10 cellular contexts compared by ENCODE assay signal in the genomic region with DNA sequence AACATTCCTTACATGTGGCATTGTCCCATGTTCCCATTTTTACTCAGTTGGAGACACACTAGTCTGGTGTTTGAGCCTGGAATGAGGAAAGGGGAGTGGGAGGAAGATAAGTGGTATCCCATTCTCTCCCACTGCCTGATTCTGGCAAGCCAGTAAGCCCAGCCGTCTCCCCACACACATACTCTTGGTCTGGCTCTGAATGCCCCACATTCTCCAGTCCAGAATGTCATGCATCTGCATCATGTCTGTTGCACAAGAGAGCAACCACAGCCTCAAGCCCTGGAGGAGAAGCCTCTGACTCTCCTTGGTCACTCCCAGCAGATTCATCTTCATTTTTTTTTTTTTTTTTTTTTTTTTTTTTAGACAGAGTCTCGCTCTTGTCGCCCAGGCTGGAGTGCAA. TPM values are rescaled to one million over a fixed set of nuclear protein-coding genes. Genes with fewer than 3 reads are reported as not detected.
A peak's percentile ranks its signal among the peaks of the same experiment; 100 is the strongest.
DNase-seq lines count a peak whose midpoint lies in the region; ATAC-seq and TF ChIP-seq lines count a peak whose summit lies in the region.
"Had no signal": no experiment of that assay in that cellular context is flagged by ENCODE, and none has a peak within 500 bp of the region (broad histone marks: within the 10 kb centered on the region; RNA-seq: fewer than 3 reads in every experiment).

No MANE protein-coding gene starts in this region.

- H3K9me3 ChIP-seq in OCI-LY3 (ENCODE audit: insufficient read depth, low read length) (peaks cover 5% of the 10 kb centered on the region; the same call in 1 of the 2 replicates), esophagus squamous epithelium (no peaks in the 10 kb centered on the region)

- TF ChIP-seq POLR2A in esophagus squamous epithelium (IDR thresholded peaks at IDR 0.05): peak in 1 of 4 donors; percentile 16

- H3K4me1 ChIP-seq in OCI-LY3 (ENCODE audit: low read length): peaks cover 73% of the 10 kb centered on the region
- H3K4me1 ChIP-seq in esophagus squamous epithelium: no peaks in the 10 kb centered on the region

- H4K20me1 ChIP-seq in OCI-LY3 (ENCODE audit: insufficient read depth, low read length): no peaks in the 10 kb centered on the region

- H3K36me3 ChIP-seq in OCI-LY3 (replicated peaks; ENCODE audit: low read depth, low read length) (peaks cover 41% of the 10 kb centered on the region), esophagus squamous epithelium (peaks cover 0 to 6% (median 0%) of the 10 kb centered on the region in 3 donors)

- peaks cover 2% of the 10 kb centered on the region for H3K79me2 ChIP-seq in OCI-LY3 (ENCODE audit: low read length)

- no peak overlapping the region for H3K4me2 ChIP-seq in OCI-LY3 (ENCODE audit: low read length)

- H3K27me3 ChIP-seq in OCI-LY3 (ENCODE audit: low read depth, low read length) (no peaks in the 10 kb centered on the region), esophagus squamous epithelium (no peaks in the 10 kb centered on the region)

- 71 to 74% methylated on average over 1 to 3 of the region's 3 CpGs for WGBS in esophagus squamous epithelium, 2 donors

- H3K9ac ChIP-seq in OCI-LY3 (ENCODE audit: low read length): no peak overlapping the region

- DNase-seq in Ammon's horn (ENCODE audit: low spot score) (peak; percentile 13), esophagus squamous epithelium (lab: John Stamatoyannopoulos, UW) (no peak), omental fat pad (ENCODE audit: low spot score) (peak; percentile 48), C1 segment of cervical spinal cord (lab: John Stamatoyannopoulos, UW) (no peak), T-helper 1 cell (no peak), SHP77 treated with DMSO at 0.1 percent for 48 hours (lab: John Stamatoyannopoulos, UW) (no peak)
- DNase-seq: DND-41, NCI-H2171 treated with DMSO at 0.1 percent for 48 hours had no signal

- H3K4me3 ChIP-seq in OCI-LY3 (ENCODE audit: low read length): no peak overlapping the region
- H3K4me3 ChIP-seq in esophagus squamous epithelium: no peak overlapping the region

- no peak overlapping the region for H2AFZ ChIP-seq in OCI-LY3 (ENCODE audit: low read depth, low read length)

- ATAC-seq in omental fat pad (ENCODE audit: low FRiP score) (peak; percentile 97), HG03439 (IDR thresholded peaks at IDR 0.05; ENCODE audit: unreplicated experiment) (no peak)

- H3K27ac ChIP-seq in OCI-LY3 (ENCODE audit: low read length) (peak overlapping the region; percentile 16; the same call in 1 of the 2 replicates), esophagus squamous epithelium (peak overlapping the region in 3 of 4 donors; percentile 42 to 68 (median 47))

- TF ChIP-seq CTCF in OCI-LY3 (IDR thresholded peaks at IDR 0.05; ENCODE audit: low read depth, low read length) (no peak), esophagus squamous epithelium (IDR thresholded peaks at IDR 0.05) (no peak), omental fat pad (IDR thresholded peaks at IDR 0.05) (no peak)

- intact Hi-C loops in esophagus squamous epithelium (cut with DNase I): no loop called here

RNA-seq across cellular contexts. Expression of gene DRAM1, which starts 48.0 kb away (rescaled TPM):
- total RNA-seq in esophagus squamous epithelium: 10 to 100 TPM in 1 of 4 donors, 1 to 10 TPM in 3; 1.4 to 15.0 (median 6.0) TPM
- total RNA-seq in omental fat pad: 10 to 100 TPM; 22.3 to 37.5 (median 25.4) TPM

Comparison
In these comparisons a context has a peak if more than half of its experiments do, and no peak if none do; other contexts are left out.
1. DNase-seq: peak in Ammon's horn (single experiment) and omental fat pad (single experiment); none in esophagus squamous epithelium (single experiment), C1 segment of cervical spinal cord (0 of 14), T-helper 1 cell (0 of 5) and SHP77 treated with DMSO at 0.1 percent for 48 hours (single experiment).